In the genomic region with DNA sequence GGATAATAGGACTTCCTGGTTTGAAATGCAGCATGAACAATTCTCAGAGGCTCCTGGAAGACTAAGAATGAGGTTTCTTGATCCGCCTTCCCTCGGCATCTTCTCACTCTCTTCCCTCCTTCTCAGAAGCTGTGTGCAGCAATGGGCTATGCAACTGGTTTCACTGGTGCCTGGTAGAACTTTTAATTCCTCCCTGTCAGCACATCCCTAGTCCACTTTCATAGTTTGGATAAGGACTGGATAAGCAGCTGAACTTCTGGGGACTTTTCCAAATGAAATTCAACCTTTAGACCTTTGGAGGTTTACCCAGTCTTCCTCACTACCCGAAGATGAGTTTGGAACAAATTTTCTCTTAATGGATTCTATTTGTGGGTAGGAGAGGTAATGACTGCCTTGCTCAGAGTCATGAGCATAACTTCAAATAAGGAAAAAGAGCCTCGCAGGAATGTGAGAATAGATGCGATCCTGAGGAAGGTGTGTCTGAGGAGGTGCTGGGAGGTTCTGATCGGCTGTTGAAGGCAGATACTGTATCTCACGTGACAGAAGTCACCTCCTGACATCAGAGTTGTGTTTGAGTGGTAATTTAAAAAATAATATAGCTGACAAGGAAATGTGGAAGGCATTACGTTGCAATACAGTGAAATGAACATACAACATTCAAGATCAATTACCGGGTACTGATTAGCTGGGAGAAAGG, we compare ENCODE assay signal across 16 cellular contexts. TPM values are rescaled to one million over a fixed set of nuclear protein-coding genes. Genes with fewer than 3 reads are reported as not detected.
DNase-seq lines count a peak whose midpoint lies in the region; ATAC-seq, FAIRE-seq and TF ChIP-seq lines count a peak whose summit lies in the region.
"Had no signal": no experiment of that assay in that cellular context is flagged by ENCODE, and none has a peak within 500 bp of the region (broad histone marks: within the 10 kb centered on the region; RNA-seq: fewer than 3 reads in every experiment).

No MANE protein-coding gene starts in this region.

- WGBS in heart right ventricle, 2 donors: 39 to 51% methylated on average over 9 of the region's 9 CpGs

- TF ChIP-seq CTCF in right atrium auricular region (IDR thresholded peaks at IDR 0.05): no peak
- no peak for TF ChIP-seq CTCF in heart right ventricle (IDR thresholded peaks at IDR 0.05)
- TF ChIP-seq CTCF in CD14-positive monocyte (IDR thresholded peaks at IDR 0.05): no peak
- TF ChIP-seq CTCF in nephron progenitor cell (IDR thresholded peaks at IDR 0.05): no peak

- FAIRE-seq in urothelium cell line (lab: Jason Lieb, UNC): no peak

- H3K4me3 ChIP-seq in right atrium auricular region (no peak overlapping the region), heart right ventricle (no peak overlapping the region)
- H3K4me3 ChIP-seq: BLaER1, GM23248 had no signal

- H3K36me3 ChIP-seq in right atrium auricular region: no peaks in the 10 kb centered on the region
- no peaks in the 10 kb centered on the region for H3K36me3 ChIP-seq in heart right ventricle
- H3K36me3 ChIP-seq: BLaER1 had no signal

- ATAC-seq in Right ventricle myocardium superior (ENCODE audit: poor library complexity): peak; percentile 77
- ATAC-seq in heart right ventricle: peak in 7 of 8 donors; percentile 38 to 70 (median 65)
- peak; percentile 41 for ATAC-seq in left colon

- no peaks in the 10 kb centered on the region for H3K27me3 ChIP-seq in right atrium auricular region
- no peaks in the 10 kb centered on the region for H3K27me3 ChIP-seq in heart right ventricle
- H3K27me3 ChIP-seq: BLaER1 had no signal

- H3K27ac ChIP-seq in right atrium auricular region: peak overlapping the region in 1 of 2 donors; percentile 66
- H3K27ac ChIP-seq in heart right ventricle: peak overlapping the region in 7 of 10 donors; percentile 12 to 69 (median 47)
- H3K27ac ChIP-seq: BLaER1, GM23248 had no signal

- intact Hi-C loops in Right ventricle myocardium superior (cut with DNase I): no loop called here
- intact Hi-C loops in heart right ventricle (cut with DNase I): no loop called here
- intact Hi-C loops in left colon (cut with DNase I, micrococcal nuclease): no loop called here
- intact Hi-C loops in CD14-positive monocyte (cut with micrococcal nuclease): no loop called here

- DNase-seq in Right ventricle myocardium superior (no peak), right atrium auricular region (ENCODE audit: low spot score) (no peak), heart right ventricle (no peak), left colon (no peak), CD14-positive monocyte (ENCODE audit: low spot score) (no peak), urothelium cell line (ENCODE audit: low spot score) (no peak), nephron progenitor cell (no peak)
- DNase-seq: 8988T; AML-193; CD4-positive, CD25-positive, alpha-beta regulatory T cell; DMS 273 treated with DMSO at 0.1 percent for 48 hours; GM23248; H7; IMR-90 had no signal

- H3K27me3 Mint-ChIP-seq in CD14-positive monocyte (ENCODE audit: low read depth in 3 of 3): peaks cover 14 to 19% (median 15%) of the 10 kb centered on the region in 3 donors
- H3K27me3 Mint-ChIP-seq in nephron progenitor cell (ENCODE audit: low read depth, poor library complexity): peaks cover 22% of the 10 kb centered on the region

- H3K9me3 ChIP-seq in right atrium auricular region (no peaks in the 10 kb centered on the region), heart right ventricle (no peaks in the 10 kb centered on the region)
- H3K9me3 ChIP-seq: BLaER1 had no signal

- H3K27ac Mint-ChIP-seq in CD14-positive monocyte: no peak overlapping the region
- no peak overlapping the region for H3K27ac Mint-ChIP-seq in nephron progenitor cell
- H3K27ac Mint-ChIP-seq: CD4-positive, CD25-positive, alpha-beta regulatory T cell had no signal

- H3K4me1 ChIP-seq in right atrium auricular region: no peaks in the 10 kb centered on the region
- H3K4me1 ChIP-seq in heart right ventricle: peaks cover 0 to 32% (median 3%) of the 10 kb centered on the region in 9 donors
- H3K4me1 ChIP-seq: BLaER1 had no signal

- no peak overlapping the region for H3K4me3 Mint-ChIP-seq in CD14-positive monocyte
- H3K4me3 Mint-ChIP-seq in nephron progenitor cell: no peak overlapping the region
- H3K4me3 Mint-ChIP-seq: CD4-positive, CD25-positive, alpha-beta regulatory T cell had no signal

- H3K36me3 Mint-ChIP-seq in CD14-positive monocyte (no peaks in the 10 kb centered on the region), nephron progenitor cell (ENCODE audit: low read depth) (no peaks in the 10 kb centered on the region)
- H3K36me3 Mint-ChIP-seq: CD4-positive, CD25-positive, alpha-beta regulatory T cell had no signal

- H3K9me3 Mint-ChIP-seq in CD14-positive monocyte (peaks cover 0 to 5% (median 0%) of the 10 kb centered on the region in 7 donors), nephron progenitor cell (no peaks in the 10 kb centered on the region)
- H3K9me3 Mint-ChIP-seq: CD4-positive, CD25-positive, alpha-beta regulatory T cell had no signal

- no peaks in the 10 kb centered on the region for H3K4me1 Mint-ChIP-seq in CD14-positive monocyte
- no peaks in the 10 kb centered on the region for H3K4me1 Mint-ChIP-seq in nephron progenitor cell
- H3K4me1 Mint-ChIP-seq: CD4-positive, CD25-positive, alpha-beta regulatory T cell had no signal

RNA-seq across cellular contexts. Expression of gene HAND2, which starts 56.0 kb away (rescaled TPM):
- total RNA-seq in Right ventricle myocardium superior (142 TPM), right atrium auricular region (100 to 1,000 TPM in 1 of 2 donors, 10 to 100 TPM in 1; 86.3 to 108 TPM), heart right ventricle (100 to 1,000 TPM in 7 of 10 donors, 10 to 100 TPM in 3; 64.6 to 196 (median 130) TPM), left colon (10 to 100 TPM in 1 of 2 donors, 1 to 10 TPM in 1; 2.0 to 18.9 TPM)
- polyA plus RNA-seq in heart right ventricle (10 to 100 TPM; 48.6 to 90.7 TPM), CD14-positive monocyte (not detected)
- total RNA-seq: CD4-positive, CD25-positive, alpha-beta regulatory T cell; H7; HT-29 had no signal
- polyA plus RNA-seq: CD4-positive, CD25-positive, alpha-beta regulatory T cell had no signal
